In the genomic region with DNA sequence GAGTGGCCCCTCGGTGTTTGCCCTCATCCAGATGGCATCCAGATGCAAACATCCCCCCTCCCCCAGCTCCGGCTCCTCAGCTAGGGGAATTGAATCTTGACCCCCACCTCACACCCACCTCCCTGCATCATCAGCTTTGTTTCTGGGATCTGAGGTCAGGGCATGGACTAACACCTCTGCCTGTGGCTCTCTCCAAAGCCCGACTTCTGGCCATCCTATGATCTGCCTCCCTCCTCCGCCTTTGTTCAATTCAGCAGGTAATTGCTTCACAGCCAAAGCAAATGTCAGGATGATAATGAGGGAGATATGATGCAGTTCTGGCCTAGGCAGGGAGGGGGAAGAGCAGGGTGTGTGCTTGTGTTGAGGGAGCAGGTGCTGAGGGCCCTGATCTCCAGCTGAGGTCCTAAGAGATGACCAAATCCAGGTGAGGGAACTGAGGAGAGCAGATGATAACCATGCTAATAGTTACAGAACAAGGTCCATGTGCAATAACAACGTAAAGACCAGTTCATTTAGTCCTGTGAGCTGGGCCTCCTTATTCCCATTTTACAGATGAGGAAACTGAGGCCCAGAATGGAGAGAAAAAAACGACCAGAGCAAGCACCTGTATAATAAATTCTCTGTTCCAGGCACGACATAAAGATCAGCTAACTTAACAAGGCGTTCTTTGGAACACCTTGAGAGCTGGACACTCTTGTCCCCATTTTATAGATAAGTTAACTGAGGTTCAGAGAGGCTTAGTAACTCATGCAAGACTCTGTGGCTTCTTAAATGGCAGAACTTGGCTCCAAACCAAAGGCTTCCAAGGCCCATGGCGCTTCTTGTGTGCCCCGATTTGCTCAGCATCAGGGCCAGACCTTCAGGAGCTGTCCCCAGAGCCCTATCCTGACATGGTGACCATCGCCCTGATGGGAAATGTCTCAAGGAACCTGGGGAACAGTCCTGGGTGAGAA, we compare ENCODE assay signal across 13 cellular contexts.
DNase-seq lines count a peak whose midpoint lies in the region; TF ChIP-seq lines count a peak whose summit lies in the region.
"Had no signal": no experiment of that assay in that cellular context is flagged by ENCODE, and none has a peak within 500 bp of the region (broad histone marks: within the 10 kb centered on the region; RNA-seq: fewer than 3 reads in every experiment).

No MANE protein-coding gene starts in this region.

- H3K4me1 ChIP-seq in H9 (ENCODE audit: insufficient read depth, low read length): peaks cover 3% of the 10 kb centered on the region; the same call in 1 of the 2 replicates
- peaks cover 27% of the 10 kb centered on the region for H3K4me1 ChIP-seq in osteoblast (ENCODE audit: insufficient read depth, low read length)

- H3K36me3 ChIP-seq in osteoblast (ENCODE audit: insufficient read depth, low read length): no peaks in the 10 kb centered on the region

- no peak overlapping the region for H3T11ph ChIP-seq in H9 (ENCODE audit: low read length)

- no peak overlapping the region for H3K9ac ChIP-seq in H9 (ENCODE audit: extremely low read depth, insufficient read length, low read length)

- no peaks in the 10 kb centered on the region for H3K36me3 Mint-ChIP-seq in H9 (ENCODE audit: insufficient read depth in 1 of 3, low read depth in 3 of 3)
- H3K36me3 Mint-ChIP-seq in dendritic cell treated with granulocyte-macrophage colony-stimulating factor and Interleukin-4, amounts not matched to agents 40 ng/mL and 50 ng/mL, for 4 days (ENCODE audit: low read depth): no peaks in the 10 kb centered on the region
- H3K36me3 Mint-ChIP-seq: IgD-negative memory B cell; naive thymus-derived CD4-positive, alpha-beta T cell had no signal

- H3K9me3 ChIP-seq in H9 (ENCODE audit: control insufficient read depth, low read depth, low read length) (no peaks in the 10 kb centered on the region), osteoblast (ENCODE audit: low read depth, low read length) (no peaks in the 10 kb centered on the region)

- peak overlapping the region in 2 of 3 experiments; percentile 7 to 82; a peak in 5 of 7 replicates for H3K27ac Mint-ChIP-seq in H9
- peak overlapping the region; percentile 59 for H3K27ac Mint-ChIP-seq in dendritic cell treated with granulocyte-macrophage colony-stimulating factor and Interleukin-4, amounts not matched to agents 40 ng/mL and 50 ng/mL, for 4 days
- H3K27ac Mint-ChIP-seq: activated CD4-positive, alpha-beta memory T cell treated with anti-CD3 and anti-CD28 coated beads, Interleukin-2, amount 10 ng/mL, durations not matched to agents 7 days and 5 days; IgD-negative memory B cell; naive thymus-derived CD4-positive, alpha-beta T cell had no signal

- H3K23me2 ChIP-seq in H9 (ENCODE audit: insufficient read length, low read depth, low read length, poor library complexity, severe bottlenecking): no peaks in the 10 kb centered on the region

- H3K4me3 Mint-ChIP-seq in H9: peak overlapping the region in 1 of 2 experiments; percentile 7; a peak in 1 of 5 replicates
- H3K4me3 Mint-ChIP-seq in dendritic cell treated with granulocyte-macrophage colony-stimulating factor and Interleukin-4, amounts not matched to agents 40 ng/mL and 50 ng/mL, for 4 days: no peak overlapping the region
- H3K4me3 Mint-ChIP-seq: activated CD4-positive, alpha-beta memory T cell treated with anti-CD3 and anti-CD28 coated beads, Interleukin-2, amount 10 ng/mL, durations not matched to agents 7 days and 5 days; IgD-negative memory B cell; naive thymus-derived CD4-positive, alpha-beta T cell had no signal

- no peak overlapping the region for H3K56ac ChIP-seq in H9 (ENCODE audit: insufficient read length, low read depth, low read length)

- H3K9me3 Mint-ChIP-seq in H9: no peaks in the 10 kb centered on the region; a peak in 1 of 5 replicates
- H3K9me3 Mint-ChIP-seq in dendritic cell treated with granulocyte-macrophage colony-stimulating factor and Interleukin-4, amounts not matched to agents 40 ng/mL and 50 ng/mL, for 4 days: no peaks in the 10 kb centered on the region
- H3K9me3 Mint-ChIP-seq: activated CD4-positive, alpha-beta memory T cell treated with anti-CD3 and anti-CD28 coated beads, Interleukin-2, amount 10 ng/mL, durations not matched to agents 7 days and 5 days; IgD-negative memory B cell; naive thymus-derived CD4-positive, alpha-beta T cell had no signal

- H4K20me1 ChIP-seq in H9 (ENCODE audit: control insufficient read depth, insufficient read depth, insufficient read length) (no peaks in the 10 kb centered on the region), osteoblast (ENCODE audit: insufficient read depth, low read length) (no peaks in the 10 kb centered on the region)

- H3K27me3 ChIP-seq in H9 (ENCODE audit: insufficient read depth, low read length) (no peaks in the 10 kb centered on the region), osteoblast (ENCODE audit: insufficient read depth, low read length) (no peaks in the 10 kb centered on the region)

- no peak overlapping the region for H3K27ac ChIP-seq in H9 (ENCODE audit: insufficient read length, low read depth, low read length)
- no peak overlapping the region for H3K27ac ChIP-seq in osteoblast (ENCODE audit: low read depth, low read length)

- no peak overlapping the region for H3K23ac ChIP-seq in H9 (ENCODE audit: insufficient read length, low read depth, low read length)

- H4K5ac ChIP-seq in H9 (ENCODE audit: insufficient read length, low read depth, low read length): no peak overlapping the region

- peaks cover 38 to 50% of the 10 kb centered on the region in 2 experiments for H3K4me1 Mint-ChIP-seq in H9
- H3K4me1 Mint-ChIP-seq in dendritic cell treated with granulocyte-macrophage colony-stimulating factor and Interleukin-4, amounts not matched to agents 40 ng/mL and 50 ng/mL, for 4 days (ENCODE audit: low read depth): peaks cover 50% of the 10 kb centered on the region
- H3K4me1 Mint-ChIP-seq: activated CD4-positive, alpha-beta memory T cell treated with anti-CD3 and anti-CD28 coated beads, Interleukin-2, amount 10 ng/mL, durations not matched to agents 7 days and 5 days; IgD-negative memory B cell had no signal

- H3K27me3 Mint-ChIP-seq in H9 (ENCODE audit: low read depth): no peaks in the 10 kb centered on the region; the same call in 1 of the 2 replicates
- H3K27me3 Mint-ChIP-seq in dendritic cell treated with granulocyte-macrophage colony-stimulating factor and Interleukin-4, amounts not matched to agents 40 ng/mL and 50 ng/mL, for 4 days: peaks cover 26% of the 10 kb centered on the region
- H3K27me3 Mint-ChIP-seq: IgD-negative memory B cell had no signal

- H2BK5ac ChIP-seq in H9 (ENCODE audit: insufficient read length, low read length): no peak overlapping the region

- H3K4me2 ChIP-seq in H9 (ENCODE audit: insufficient read depth, insufficient read length, low read length) (no peak overlapping the region), osteoblast (ENCODE audit: insufficient read depth, low read length) (no peak overlapping the region)

- H4K8ac ChIP-seq in H9 (replicated peaks; ENCODE audit: insufficient read length, low read depth, low read length): no peak overlapping the region

- no peak overlapping the region for H3K4ac ChIP-seq in H9 (ENCODE audit: low read depth, low read length)

- DNase-seq in H9: no peak
- peak; percentile 58 for DNase-seq in NCI-H2227 (lab: John Stamatoyannopoulos, UW; ENCODE audit: unreplicated experiment)
- DNase-seq in osteoblast (ENCODE audit: insufficient read length, low spot score, missing footprints): peak; percentile 35
- DNase-seq in activated CD4-positive, alpha-beta T cell treated with anti-CD3 and anti-CD28 coated beads for 4 hours: no peak
- DNase-seq in HT-29 (ENCODE audit: low spot score): no peak
- no peak for DNase-seq in NCI-H187 (lab: John Stamatoyannopoulos, UW)
- DNase-seq: activated CD4-positive, alpha-beta memory T cell treated with anti-CD3 and anti-CD28 coated beads, Interleukin-2, amount 10 ng/mL, durations not matched to agents 7 days and 5 days; activated effector memory CD4-positive, alpha-beta T cell treated with Interleukin-2 at 50 U/mL for 16 hours; effector CD4-positive, alpha-beta T cell; kidney glomerular epithelial cell; naive thymus-derived CD4-positive, alpha-beta T cell had no signal

- H2BK12ac ChIP-seq in H9 (ENCODE audit: insufficient read length, low read depth, low read length): no peak overlapping the region

- H2AK5ac ChIP-seq in H9 (ENCODE audit: insufficient read length, low read length): no peak overlapping the region

- H2BK20ac ChIP-seq in H9 (ENCODE audit: low read depth, low read length, poor library complexity, severe bottlenecking): no peak overlapping the region

- H3K79me1 ChIP-seq in H9 (ENCODE audit: insufficient read depth, low read depth, low read length, poor library complexity, severe bottlenecking): no peaks in the 10 kb centered on the region

- no peak overlapping the region for H2BK15ac ChIP-seq in H9 (ENCODE audit: low read depth, low read length)

- H2AFZ ChIP-seq in H9 (ENCODE audit: low read length) (no peak overlapping the region), osteoblast (ENCODE audit: low read length) (no peak overlapping the region)

- WGBS in H9 (ENCODE audit: extremely low coverage, insufficient read length, low lambda C conversion rate): no CpG with 5 or more reads among the region's 11 CpGs

- H2BK120ac ChIP-seq in H9 (ENCODE audit: low read depth, low read length, poor library complexity, severe bottlenecking): no peak overlapping the region

- TF ChIP-seq CTCF in H9 (conservative IDR thresholded peaks at IDR 0.05): no peak
- no peak for TF ChIP-seq CTCF in osteoblast (IDR thresholded peaks at IDR 0.05; ENCODE audit: extremely low read depth, low read depth, low read length)

- no peak overlapping the region for H3K18ac ChIP-seq in H9 (ENCODE audit: insufficient read length, low read depth, low read length)

- no peak overlapping the region for H4K91ac ChIP-seq in H9 (ENCODE audit: insufficient read length, low read depth, low read length)

- no peak overlapping the region for H3K4me3 ChIP-seq in osteoblast (ENCODE audit: insufficient read depth, low read length)

- intact Hi-C loops in dendritic cell treated with granulocyte-macrophage colony-stimulating factor and Interleukin-4, amounts not matched to agents 40 ng/mL and 50 ng/mL, for 4 days (cut with micrococcal nuclease): no loop called here

- H3K14ac ChIP-seq in H9 (ENCODE audit: insufficient read depth, low read length): no peak overlapping the region

- H3K79me2 ChIP-seq in H9 (ENCODE audit: insufficient read depth, low read length): no peaks in the 10 kb centered on the region
- no peaks in the 10 kb centered on the region for H3K79me2 ChIP-seq in osteoblast (ENCODE audit: insufficient read depth, low read length)

Comparison
In these comparisons a context has a peak if more than half of its experiments do, and no peak if none do; other contexts are left out.
1. DNase-seq: peak in NCI-H2227 (single experiment) and osteoblast (single experiment); none in H9 (single experiment), activated CD4-positive, alpha-beta T cell treated with anti-CD3 and anti-CD28 coated beads for 4 hours (0 of 2), HT-29 (single experiment) and NCI-H187 (0 of 2).